Comparison of ENCODE assay signal across 11 cellular contexts in the genomic region with DNA sequence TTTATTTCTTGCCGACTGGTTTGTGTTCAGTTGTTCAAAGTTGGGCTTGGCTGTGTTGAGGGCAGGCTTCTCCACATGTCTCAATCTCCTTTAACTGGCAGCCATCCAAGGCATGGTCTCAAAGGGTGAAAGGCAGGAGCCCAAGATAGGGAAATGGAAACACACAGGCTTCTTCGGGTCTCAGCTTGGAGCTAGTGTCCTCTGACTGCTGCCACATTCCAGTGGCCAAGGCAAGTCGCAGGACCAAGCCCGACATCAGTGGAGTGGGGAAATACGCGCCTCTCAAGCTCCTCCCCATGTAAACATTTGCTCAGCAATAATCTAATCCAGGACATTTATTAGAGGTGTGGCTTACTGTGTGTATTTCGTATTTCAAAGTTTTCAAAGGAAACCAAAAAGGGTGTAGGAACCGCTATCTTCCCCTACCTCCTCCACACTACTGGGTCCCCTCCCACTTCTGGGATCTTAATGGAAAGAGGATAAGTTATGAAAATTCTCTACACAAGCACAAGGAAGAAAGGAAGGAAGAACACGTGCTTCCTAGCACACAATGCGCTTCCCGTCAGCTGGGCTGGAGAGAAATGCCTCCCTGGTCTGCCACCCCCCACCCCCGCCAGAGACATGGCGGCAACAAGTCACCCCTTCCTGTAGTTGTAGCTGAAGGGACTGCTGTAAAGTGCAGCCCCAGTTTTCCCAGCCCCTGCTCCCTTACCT.
DNase-seq lines count a peak whose midpoint lies in the region; ATAC-seq, FAIRE-seq and TF ChIP-seq lines count a peak whose summit lies in the region.
"Had no signal": no experiment of that assay in that cellular context is flagged by ENCODE, and none has a peak within 500 bp of the region (broad histone marks: within the 10 kb centered on the region; RNA-seq: fewer than 3 reads in every experiment).

No MANE protein-coding gene starts in this region.

- H3K36me3 Mint-ChIP-seq in naive thymus-derived CD4-positive, alpha-beta T cell = no peaks in the 10 kb centered on the region

- H3K27ac Mint-ChIP-seq in naive thymus-derived CD4-positive, alpha-beta T cell = no peak overlapping the region
- H3K27ac Mint-ChIP-seq: endodermal cell had no signal

- peak; percentile 72 for ATAC-seq in left lobe of liver
- ATAC-seq in naive thymus-derived CD4-positive, alpha-beta T cell = no peak

- H3K4me3 ChIP-seq in bronchial epithelial cell (ENCODE audit: low read depth, low read length) (no peak overlapping the region), uterus (no peak overlapping the region)
- no peak overlapping the region for H3K4me3 ChIP-seq in naive thymus-derived CD4-positive, alpha-beta T cell (ENCODE audit: low read length)

- TF ChIP-seq POLR2A in uterus (IDR thresholded peaks at IDR 0.05) = no peak

- H3K36me3 ChIP-seq in bronchial epithelial cell (ENCODE audit: control insufficient read depth, insufficient read depth, low read length) (no peaks in the 10 kb centered on the region), uterus (no peaks in the 10 kb centered on the region)
- H3K36me3 ChIP-seq in naive thymus-derived CD4-positive, alpha-beta T cell (ENCODE audit: control insufficient read depth in 2 of 3, insufficient read depth in 3 of 3, low read length in 3 of 3) = no peaks in the 10 kb centered on the region

- TF ChIP-seq CTCF in bronchial epithelial cell (IDR thresholded peaks at IDR 0.05; ENCODE audit: insufficient read depth, low read length, severe bottlenecking) (no peak), uterus (IDR thresholded peaks at IDR 0.05) (no peak)

- H3K27me3 ChIP-seq in bronchial epithelial cell (ENCODE audit: control insufficient read depth, insufficient read depth, low read length) (no peaks in the 10 kb centered on the region), uterus (no peaks in the 10 kb centered on the region)
- H3K27me3 ChIP-seq in naive thymus-derived CD4-positive, alpha-beta T cell (ENCODE audit: control insufficient read depth in 2 of 2, insufficient read depth in 2 of 2, low read length in 2 of 2) = no peaks in the 10 kb centered on the region

- H3K4me3 Mint-ChIP-seq in naive thymus-derived CD4-positive, alpha-beta T cell = no peak overlapping the region
- H3K4me3 Mint-ChIP-seq: endodermal cell had no signal

- H3K9me3 ChIP-seq in uterus = no peaks in the 10 kb centered on the region
- H3K9me3 ChIP-seq in naive thymus-derived CD4-positive, alpha-beta T cell (ENCODE audit: control insufficient read depth in 2 of 3, low read length in 3 of 3) = no peaks in the 10 kb centered on the region

- H3K9me3 Mint-ChIP-seq in naive thymus-derived CD4-positive, alpha-beta T cell = no peaks in the 10 kb centered on the region

- peak overlapping the region; percentile 17 to 31 for H3K27ac ChIP-seq in uterus
- no peak overlapping the region for H3K27ac ChIP-seq in naive thymus-derived CD4-positive, alpha-beta T cell (ENCODE audit: low read depth, low read length)

- no peak for FAIRE-seq in bronchial epithelial cell (lab: Jason Lieb, UNC)

- H3K4me1 Mint-ChIP-seq in naive thymus-derived CD4-positive, alpha-beta T cell = peaks cover 0 to 6% (median 0%) of the 10 kb centered on the region in 7 donors

- POLR2A ChIA-PET in naive thymus-derived CD4-positive, alpha-beta T cell (lab: Charles Lee) = no interaction called here

- peak; percentile 16 for DNase-seq in NOMO-1 treated with DMSO at 0.1 percent for 48 hours (lab: John Stamatoyannopoulos, UW; ENCODE audit: unreplicated experiment)
- DNase-seq in NOMO-1 (lab: John Stamatoyannopoulos, UW; ENCODE audit: unreplicated experiment in 2 of 2) = no peak
- DNase-seq in bronchial epithelial cell (ENCODE audit: low read depth) = peak; percentile 10
- peak; percentile 60 for DNase-seq in left lobe of liver (ENCODE audit: low spot score)
- DNase-seq in uterus = peak in 1 of 2 donors; percentile 37
- DNase-seq in naive thymus-derived CD4-positive, alpha-beta T cell = no peak
- no peak for DNase-seq in AG08396 (ENCODE audit: low spot score)
- no peak for DNase-seq in SK-N-DZ (ENCODE audit: low spot score)
- DNase-seq: endodermal cell; GOT3; stimulated activated naive CD4-positive, alpha-beta T cell had no signal

- H3K4me1 ChIP-seq in uterus = peaks cover 4 to 10% of the 10 kb centered on the region in 2 donors
- H3K4me1 ChIP-seq in naive thymus-derived CD4-positive, alpha-beta T cell (ENCODE audit: control insufficient read depth in 2 of 2, insufficient read depth in 2 of 2, low read length in 2 of 2) = no peaks in the 10 kb centered on the region

- H3K27me3 Mint-ChIP-seq in naive thymus-derived CD4-positive, alpha-beta T cell = peaks cover 11 to 28% (median 17%) of the 10 kb centered on the region in 5 donors

- intact Hi-C loops in uterus (cut with DNase I; ENCODE audit: low total_unique reads) = no loop called here
- intact Hi-C loops in naive thymus-derived CD4-positive, alpha-beta T cell (cut with micrococcal nuclease) = no loop called here

- CTCF ChIA-PET in naive thymus-derived CD4-positive, alpha-beta T cell (lab: Charles Lee) = no interaction called here

Comparison
In these comparisons a context has a peak if more than half of its experiments do, and no peak if none do; other contexts are left out.
1. DNase-seq: peak in NOMO-1 treated with DMSO at 0.1 percent for 48 hours (single experiment), bronchial epithelial cell (single experiment) and left lobe of liver (single experiment); none in NOMO-1 (0 of 2), naive thymus-derived CD4-positive, alpha-beta T cell (0 of 9), AG08396 (single experiment) and SK-N-DZ (single experiment).